11 cellular contexts compared by ENCODE assay signal in genomic region chr20:59677586-59677985, GRCh38.
DNase-seq lines count a peak whose midpoint lies in the region; ATAC-seq and TF ChIP-seq lines count a peak whose summit lies in the region.
"Had no signal": no experiment of that assay in that cellular context is flagged by ENCODE, and none has a peak within 500 bp of the region (broad histone marks: within the 10 kb centered on the region; RNA-seq: fewer than 3 reads in every experiment).

No MANE protein-coding gene starts in this region.

- H3K27me3 ChIP-seq in BLaER1 (no peaks in the 10 kb centered on the region), dorsolateral prefrontal cortex (no peaks in the 10 kb centered on the region)
- no peaks in the 10 kb centered on the region for H3K27me3 ChIP-seq in effector memory CD4-positive, alpha-beta T cell (replicated peaks; ENCODE audit: control insufficient read depth, insufficient read depth, low read length, poor library complexity, severe bottlenecking)

- H3K4me3 ChIP-seq in BLaER1 (no peak overlapping the region), dorsolateral prefrontal cortex (peak overlapping the region in 28 of 59 donors; percentile 1 to 43 (median 18))
- H3K4me3 ChIP-seq in effector memory CD4-positive, alpha-beta T cell (ENCODE audit: insufficient read depth, low read depth, low read length, poor library complexity, severe bottlenecking) = no peak overlapping the region

- peaks cover 49% of the 10 kb centered on the region for H3K4me1 Mint-ChIP-seq in brain

- TF ChIP-seq CTCF in brain (conservative IDR thresholded peaks at IDR 0.05) (no peak), dorsolateral prefrontal cortex (IDR thresholded peaks at IDR 0.05 in 54 of 56, conservative IDR thresholded peaks at IDR 0.05 in 2 of 56; ENCODE audit: low read depth in 1 of 56, partially characterized antibody in 56 of 56) (no peak)

- no peaks in the 10 kb centered on the region for H3K36me3 Mint-ChIP-seq in brain

- H3K27ac Mint-ChIP-seq in brain = peak overlapping the region in 4 of 5 experiments; percentile 26 to 93 (median 68)
- H3K27ac Mint-ChIP-seq: CD4-positive, alpha-beta T cell had no signal

- intact Hi-C loops in dorsolateral prefrontal cortex (cut with DNase I) = no loop called here

- peaks cover 89% of the 10 kb centered on the region for H3K36me3 ChIP-seq in BLaER1
- no peaks in the 10 kb centered on the region for H3K36me3 ChIP-seq in effector memory CD4-positive, alpha-beta T cell (ENCODE audit: control insufficient read depth, insufficient read depth, low read length)

- ATAC-seq in HG03432 (IDR thresholded peaks at IDR 0.05; ENCODE audit: unreplicated experiment) = no peak
- no peak for ATAC-seq in HG03097 (IDR thresholded peaks at IDR 0.05; ENCODE audit: low FRiP score, unreplicated experiment)
- ATAC-seq: HCT116 had no signal

- DNase-seq in dorsolateral prefrontal cortex (no peak), substantia nigra (lab: John Stamatoyannopoulos, UW) (no peak)
- DNase-seq in effector memory CD4-positive, alpha-beta T cell = no peak
- DNase-seq: Calu3; CD4-positive, alpha-beta T cell had no signal

- H3K9me3 ChIP-seq in BLaER1 = no peaks in the 10 kb centered on the region
- H3K9me3 ChIP-seq in effector memory CD4-positive, alpha-beta T cell (ENCODE audit: control insufficient read depth, low read length) = no peaks in the 10 kb centered on the region

- H3K9me3 Mint-ChIP-seq in brain = peaks cover 0 to 2% (median 0%) of the 10 kb centered on the region in 5 experiments

- peak overlapping the region; percentile 52; the same call in 1 of the 2 replicates for H3K4me2 ChIP-seq in BLaER1

- peaks cover 100% of the 10 kb centered on the region for H4K20me1 ChIP-seq in BLaER1

- H3K27ac ChIP-seq in BLaER1 (no peak overlapping the region), dorsolateral prefrontal cortex (peak overlapping the region in 58 of 59 donors; percentile 12 to 93 (median 80)), substantia nigra (ENCODE audit: low read depth, low read length, poor library complexity, severe bottlenecking) (peak overlapping the region; percentile 26)
- no peak overlapping the region for H3K27ac ChIP-seq in effector memory CD4-positive, alpha-beta T cell (ENCODE audit: insufficient read depth, low read length, poor library complexity, severe bottlenecking)
- H3K27ac ChIP-seq: 22Rv1 had no signal

- H3K4me1 ChIP-seq in BLaER1 = peaks cover 96% of the 10 kb centered on the region
- no peaks in the 10 kb centered on the region for H3K4me1 ChIP-seq in effector memory CD4-positive, alpha-beta T cell (ENCODE audit: control insufficient read depth, insufficient read depth, low read length, poor library complexity, severe bottlenecking)

- no peaks in the 10 kb centered on the region for H3K27me3 Mint-ChIP-seq in brain

- no peak overlapping the region for H3K9ac ChIP-seq in BLaER1

- peak overlapping the region in 3 of 5 experiments; percentile 60 to 65 (median 61) for H3K4me3 Mint-ChIP-seq in brain
- H3K4me3 Mint-ChIP-seq: CD4-positive, alpha-beta T cell had no signal

Comparison
In these comparisons a context has a peak if more than half of its experiments do, and no peak if none do; other contexts are left out.
1. H3K27ac ChIP-seq: peak in dorsolateral prefrontal cortex (58 of 59) and substantia nigra (single experiment); none in BLaER1 (single experiment) and effector memory CD4-positive, alpha-beta T cell (single experiment).